In the genomic region with DNA sequence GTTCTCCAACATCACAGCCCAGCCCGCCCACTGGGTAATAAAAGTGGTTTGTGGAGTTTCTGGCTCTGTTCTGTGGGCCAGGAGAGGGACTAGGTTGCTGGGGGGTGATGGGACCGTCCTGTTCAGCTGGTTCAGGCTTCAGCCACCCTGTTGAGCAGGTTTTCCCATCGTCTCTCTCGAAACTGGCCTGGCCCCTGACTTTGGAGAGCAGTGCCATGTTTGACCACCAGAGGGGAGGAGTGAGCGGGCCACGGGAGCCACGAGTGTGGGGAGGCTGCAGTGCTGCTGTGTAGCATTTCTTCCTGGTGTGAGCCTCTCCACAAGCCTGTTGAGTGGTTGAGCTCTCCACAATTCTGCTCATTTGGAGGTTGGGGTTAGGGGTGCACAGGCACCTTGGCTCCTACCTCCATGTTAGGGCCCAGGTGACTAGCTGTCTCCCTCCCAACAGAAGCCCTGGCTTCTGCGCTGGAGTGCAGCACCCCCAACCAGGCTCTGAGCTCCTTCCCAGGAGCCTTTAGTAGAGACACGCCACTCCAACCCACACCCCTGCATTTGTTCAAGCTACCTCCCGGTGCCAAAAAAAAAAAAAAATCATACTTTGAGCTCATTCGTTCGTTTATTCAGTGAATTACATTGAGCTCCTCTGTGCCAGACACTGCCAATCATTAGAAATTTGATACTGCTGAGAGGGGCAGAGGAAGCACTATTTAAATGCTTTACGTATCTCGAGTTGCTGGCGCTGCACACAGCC, we compare ENCODE assay signal across 9 cellular contexts. TPM values are rescaled to one million over a fixed set of nuclear protein-coding genes. Genes with fewer than 3 reads are reported as not detected.
DNase-seq lines count a peak whose midpoint lies in the region; ATAC-seq and FAIRE-seq lines count a peak whose summit lies in the region.
"Had no signal": no experiment of that assay in that cellular context is flagged by ENCODE, and none has a peak within 500 bp of the region (broad histone marks: within the 10 kb centered on the region; RNA-seq: fewer than 3 reads in every experiment).

No MANE protein-coding gene starts in this region.

- H3K36me3 ChIP-seq in CD8-positive, alpha-beta memory T cell (ENCODE audit: insufficient read depth, low read length) = no peaks in the 10 kb centered on the region
- H3K36me3 ChIP-seq in small intestine (ENCODE audit: control insufficient read depth in 2 of 2, insufficient read depth in 2 of 2, low read length in 2 of 2) = peaks cover 3 to 17% of the 10 kb centered on the region in 2 donors

- peak; percentile 53 for ATAC-seq in GM21786 (IDR thresholded peaks at IDR 0.05; ENCODE audit: unreplicated experiment)
- ATAC-seq in HG03025 (IDR thresholded peaks at IDR 0.05; ENCODE audit: low FRiP score, unreplicated experiment) = no peak

- DNase-seq in CD8-positive, alpha-beta memory T cell = peak; percentile 65 to 83 (median 67)
- DNase-seq in NCI-H1105 treated with DMSO at 0.1 percent for 48 hours (lab: John Stamatoyannopoulos, UW) (peak; percentile 75), T1000 (lab: John Stamatoyannopoulos, UW) (peak; percentile 60), astrocyte of the hippocampus (ENCODE audit: low read depth, low spot score) (peak; percentile 86), hepatic stellate cell (ENCODE audit: low spot score) (peak; percentile 91), small intestine (peak; percentile 86)

- H3K27ac Mint-ChIP-seq in CD8-positive, alpha-beta memory T cell = peak overlapping the region in 3 of 8 donors; percentile 8 to 41 (median 24)
- H3K27ac Mint-ChIP-seq: T-helper 1 cell treated with Interleukin-12 subunit alpha and Interleukin-12 subunit beta and Interleukin-4 antibody, amounts not matched to agents 30 μg/mL and 1 μg/mL, for 36 hours had no signal

- H3K27me3 Mint-ChIP-seq in CD8-positive, alpha-beta memory T cell = peaks cover 2 to 11% of the 10 kb centered on the region in 2 donors

- H3K4me1 Mint-ChIP-seq in CD8-positive, alpha-beta memory T cell = peaks cover 6 to 15% (median 8%) of the 10 kb centered on the region in 3 donors

- CTCF ChIA-PET in CD8-positive, alpha-beta memory T cell (lab: Charles Lee) = interaction anchor here (0.7 to 8.4 kb wide), 30 partner anchors 11 to 406 kb away, joined by 3 to 178 read pairs (median 4); a partner anchor contains a TSS

- FAIRE-seq in small intestine (lab: Jason Lieb, UNC) = no peak

- POLR2A ChIA-PET in CD8-positive, alpha-beta memory T cell (lab: Charles Lee) = interaction anchor here (0.6 to 2.6 kb wide), 2 partner anchors 36 to 336 kb away, joined by 8 to 20 read pairs; a partner anchor contains a TSS

- H3K27me3 ChIP-seq in CD8-positive, alpha-beta memory T cell (ENCODE audit: insufficient read depth, low read length, poor library complexity, severe bottlenecking) = no peaks in the 10 kb centered on the region
- H3K27me3 ChIP-seq in small intestine (ENCODE audit: control insufficient read depth in 2 of 2, insufficient read depth in 2 of 2, low read length in 2 of 2) = no peaks in the 10 kb centered on the region

- H3K27ac ChIP-seq in CD8-positive, alpha-beta memory T cell (ENCODE audit: low read depth, low read length) = no peak overlapping the region
- H3K27ac ChIP-seq in small intestine (ENCODE audit: low read depth in 1 of 2, low read length in 1 of 2) = peak overlapping the region in 1 of 2 donors; percentile 39

- H3K4me3 ChIP-seq in CD8-positive, alpha-beta memory T cell (ENCODE audit: low read length) = no peak overlapping the region
- H3K4me3 ChIP-seq in small intestine (ENCODE audit: low read depth in 1 of 2, low read length in 2 of 2) = no peak overlapping the region

- H3K9me3 Mint-ChIP-seq in CD8-positive, alpha-beta memory T cell = no peaks in the 10 kb centered on the region
- H3K9me3 Mint-ChIP-seq: T-helper 1 cell treated with Interleukin-12 subunit alpha and Interleukin-12 subunit beta and Interleukin-4 antibody, amounts not matched to agents 30 μg/mL and 1 μg/mL, for 36 hours had no signal

- no peaks in the 10 kb centered on the region for H3K9me3 ChIP-seq in CD8-positive, alpha-beta memory T cell (ENCODE audit: low read length)
- no peaks in the 10 kb centered on the region for H3K9me3 ChIP-seq in small intestine (ENCODE audit: control insufficient read depth, low read depth)

- no peaks in the 10 kb centered on the region for H3K4me1 ChIP-seq in CD8-positive, alpha-beta memory T cell (ENCODE audit: insufficient read depth, low read length)
- H3K4me1 ChIP-seq in small intestine (ENCODE audit: control insufficient read depth in 2 of 2, insufficient read depth in 1 of 2, low read depth in 1 of 2, low read length in 1 of 2) = no peaks in the 10 kb centered on the region

- 24 to 30% (median 28%) methylated on average over 15 of the region's 15 CpGs for WGBS in small intestine, 3 donors

- peaks cover 0 to 1% (median 0%) of the 10 kb centered on the region in 3 donors for H3K36me3 Mint-ChIP-seq in CD8-positive, alpha-beta memory T cell

- H3K4me3 Mint-ChIP-seq in CD8-positive, alpha-beta memory T cell = no peak overlapping the region
- H3K4me3 Mint-ChIP-seq: T-helper 1 cell treated with Interleukin-12 subunit alpha and Interleukin-12 subunit beta and Interleukin-4 antibody, amounts not matched to agents 30 μg/mL and 1 μg/mL, for 36 hours had no signal

RNA-seq across cellular contexts. Expression of a gene that starts 13.9 kb away (rescaled TPM):
- 1 to 10 TPM; 6.7 to 7.6 TPM for total RNA-seq in CD8-positive, alpha-beta memory T cell
- polyA plus RNA-seq in CD8-positive, alpha-beta memory T cell = 3.1 TPM
- polyA plus RNA-seq in small intestine = 100 to 1,000 TPM in 2 of 3 donors, 10 to 100 TPM in 1; 85.0 to 258 (median 170) TPM

RNA-seq across cellular contexts. Expression of a gene that starts 16.3 kb away (rescaled TPM):
- under 1 TPM; 0.24 to 0.40 TPM for total RNA-seq in CD8-positive, alpha-beta memory T cell
- polyA plus RNA-seq in CD8-positive, alpha-beta memory T cell = not detected
- 1 to 10 TPM in 2 of 3 donors, under 1 TPM in 1; 0.67 to 1.9 (median 1.8) TPM for polyA plus RNA-seq in small intestine

RNA-seq across cellular contexts. Expression of a gene that starts 29.3 kb away (rescaled TPM):
- not detected for total RNA-seq in CD8-positive, alpha-beta memory T cell
- polyA plus RNA-seq in CD8-positive, alpha-beta memory T cell = not detected
- 100 to 1,000 TPM; 104 to 348 (median 348) TPM for polyA plus RNA-seq in small intestine

RNA-seq across cellular contexts. Expression of a gene that starts 36.5 kb away (rescaled TPM):
- 10 to 100 TPM; 17.2 to 17.8 TPM for total RNA-seq in CD8-positive, alpha-beta memory T cell
- 23.0 TPM for polyA plus RNA-seq in CD8-positive, alpha-beta memory T cell
- polyA plus RNA-seq in small intestine = 10 to 100 TPM in 2 of 3 donors, 1 to 10 TPM in 1; 7.6 to 11.2 (median 10.3) TPM

RNA-seq across cellular contexts. Expression of a gene that starts 50.5 kb away (rescaled TPM):
- 10 to 100 TPM; 46.5 to 47.0 TPM for total RNA-seq in CD8-positive, alpha-beta memory T cell
- 35.3 TPM for polyA plus RNA-seq in CD8-positive, alpha-beta memory T cell
- 10 to 100 TPM; 54.5 to 95.9 (median 63.8) TPM for polyA plus RNA-seq in small intestine

Comparison
In these comparisons a context has a peak if more than half of its experiments do, and no peak if none do; other contexts are left out.
1. RNA of a gene that starts 13.9 kb away (polyA plus RNA-seq): 85.0 to 258 TPM in small intestine; 3.1 TPM in CD8-positive, alpha-beta memory T cell (single experiment); every median in the first group is over 10 times any median in the second.
2. RNA of a gene that starts 29.3 kb away (polyA plus RNA-seq): 104 to 348 TPM in small intestine; not detected in CD8-positive, alpha-beta memory T cell (single experiment); every median in the first group is over 100 times any median in the second.
3. Peak in every context shown above with its lines, with median percentiles within 50 percentile points of each other: DNase-seq.